9 cellular contexts compared by ENCODE assay signal in genomic region chr2:234368861-234369261, GRCh38.
DNase-seq lines count a peak whose midpoint lies in the region; ATAC-seq and TF ChIP-seq lines count a peak whose summit lies in the region.
"Had no signal": no experiment of that assay in that cellular context is flagged by ENCODE, and none has a peak within 500 bp of the region (broad histone marks: within the 10 kb centered on the region; RNA-seq: fewer than 3 reads in every experiment).

No MANE protein-coding gene starts in this region.

- peaks cover 5% of the 10 kb centered on the region for H3K36me3 Mint-ChIP-seq in activated CD8-positive, alpha-beta memory T cell treated with anti-CD3 and anti-CD28 coated beads, Interleukin-2, amount 10 ng/mL, durations not matched to agents 7 days and 5 days

- TF ChIP-seq POLR2A in gastroesophageal sphincter (IDR thresholded peaks at IDR 0.05) (no peak), ovary (IDR thresholded peaks at IDR 0.05) (no peak)

- H3K27ac ChIP-seq in gastroesophageal sphincter (peak overlapping the region in 3 of 4 donors; percentile 4 to 60 (median 51)), ovary (no peak overlapping the region)
- H3K27ac ChIP-seq: parathyroid adenoma had no signal

- H3K4me3 Mint-ChIP-seq in activated CD8-positive, alpha-beta memory T cell treated with anti-CD3 and anti-CD28 coated beads, Interleukin-2, amount 10 ng/mL, durations not matched to agents 7 days and 5 days, result peak overlapping the region; percentile 36

- H3K9me3 Mint-ChIP-seq in activated CD8-positive, alpha-beta memory T cell treated with anti-CD3 and anti-CD28 coated beads, Interleukin-2, amount 10 ng/mL, durations not matched to agents 7 days and 5 days (ENCODE audit: low read depth), result no peaks in the 10 kb centered on the region

- H3K36me3 ChIP-seq in gastroesophageal sphincter (no peaks in the 10 kb centered on the region), ovary (no peaks in the 10 kb centered on the region)

- peak; percentile 94 for ATAC-seq in activated CD8-positive, alpha-beta memory T cell treated with anti-CD3 and anti-CD28 coated beads, Interleukin-2, amount 10 ng/mL, durations not matched to agents 7 days and 5 days
- ATAC-seq in gastroesophageal sphincter (peak; percentile 83), HG03442 (IDR thresholded peaks at IDR 0.05; ENCODE audit: unreplicated experiment) (no peak)

- no peaks in the 10 kb centered on the region for H3K27me3 Mint-ChIP-seq in activated CD8-positive, alpha-beta memory T cell treated with anti-CD3 and anti-CD28 coated beads, Interleukin-2, amount 10 ng/mL, durations not matched to agents 7 days and 5 days

- no peak for TF ChIP-seq EP300 in gastroesophageal sphincter (IDR thresholded peaks at IDR 0.05)
- TF ChIP-seq EP300 in ovary (IDR thresholded peaks at IDR 0.05), result no peak

- H3K4me1 ChIP-seq in gastroesophageal sphincter (peaks cover 0 to 28% (median 11%) of the 10 kb centered on the region in 3 donors), ovary (ENCODE audit: insufficient read depth) (no peaks in the 10 kb centered on the region)
- H3K4me1 ChIP-seq: parathyroid adenoma had no signal

- H3K9me3 ChIP-seq in gastroesophageal sphincter, result no peaks in the 10 kb centered on the region
- no peaks in the 10 kb centered on the region for H3K9me3 ChIP-seq in ovary

- no peak overlapping the region for H3K4me3 ChIP-seq in gastroesophageal sphincter
- H3K4me3 ChIP-seq in ovary, result no peak overlapping the region

- 0 to 25% methylated on average over 1 of the region's 1 CpG for WGBS in gastroesophageal sphincter (ENCODE audit: low coverage in 1 of 2), 2 donors
- 24 to 25% (median 25%) methylated on average over 1 of the region's 1 CpG for WGBS in ovary, 3 donors

- peak; percentile 72 for DNase-seq in activated CD8-positive, alpha-beta memory T cell treated with anti-CD3 and anti-CD28 coated beads for 24 hours
- no peak for DNase-seq in activated CD8-positive, alpha-beta memory T cell treated with anti-CD3 and anti-CD28 coated beads, Interleukin-2, amount 50 U/mL, for 48 hours
- peak; percentile 77 for DNase-seq in activated CD8-positive, alpha-beta memory T cell treated with anti-CD3 and anti-CD28 coated beads, Interleukin-2, amount 10 ng/mL, durations not matched to agents 7 days and 5 days
- peak; percentile 15 to 18 for DNase-seq in stimulated activated CD8-positive, alpha-beta memory T cell treated with anti-CD3 and anti-CD28 coated beads, Interleukin-7, amount 100 ng/mL, for 1 hour (ENCODE audit: low read depth in 2 of 2)
- DNase-seq in ovary, result no peak
- DNase-seq in NCI-H446 treated with DMSO at 0.1 percent for 48 hours (lab: John Stamatoyannopoulos, UW), result no peak

- TF ChIP-seq CTCF in gastroesophageal sphincter (IDR thresholded peaks at IDR 0.05) (no peak), ovary (IDR thresholded peaks at IDR 0.05) (no peak)

- H3K27me3 ChIP-seq in gastroesophageal sphincter (no peaks in the 10 kb centered on the region), ovary (no peaks in the 10 kb centered on the region)

- CTCF ChIA-PET in activated CD8-positive, alpha-beta memory T cell treated with anti-CD3 and anti-CD28 coated beads, Interleukin-2, amount 10 ng/mL, durations not matched to agents 7 days and 5 days (lab: Charles Lee), result interaction anchor here (0.7 to 2.1 kb wide), 15 partner anchors 9 to 176 kb away, joined by 3 to 12 read pairs (median 5); no protein-coding TSS in a partner anchor

- H3K4me1 Mint-ChIP-seq in activated CD8-positive, alpha-beta memory T cell treated with anti-CD3 and anti-CD28 coated beads, Interleukin-2, amount 10 ng/mL, durations not matched to agents 7 days and 5 days, result peaks cover 74% of the 10 kb centered on the region

- intact Hi-C loops in ovary (cut with DNase I), result no loop called here

- H3K27ac Mint-ChIP-seq in activated CD8-positive, alpha-beta memory T cell treated with anti-CD3 and anti-CD28 coated beads, Interleukin-2, amount 10 ng/mL, durations not matched to agents 7 days and 5 days, result peak overlapping the region; percentile 85

Comparison
In these comparisons a context has a peak if more than half of its experiments do, and no peak if none do; other contexts are left out.
1. DNase-seq: peak in activated CD8-positive, alpha-beta memory T cell treated with anti-CD3 and anti-CD28 coated beads for 24 hours (single experiment), activated CD8-positive, alpha-beta memory T cell treated with anti-CD3 and anti-CD28 coated beads, Interleukin-2, amount 10 ng/mL, durations not matched to agents 7 days and 5 days (single experiment) and stimulated activated CD8-positive, alpha-beta memory T cell treated with anti-CD3 and anti-CD28 coated beads, Interleukin-7, amount 100 ng/mL, for 1 hour (2 of 2); none in activated CD8-positive, alpha-beta memory T cell treated with anti-CD3 and anti-CD28 coated beads, Interleukin-2, amount 50 U/mL, for 48 hours (single experiment), ovary (0 of 5) and NCI-H446 treated with DMSO at 0.1 percent for 48 hours (single experiment).
2. H3K27ac ChIP-seq: peak in gastroesophageal sphincter (3 of 4); none in ovary (0 of 2).